Comparison of ENCODE assay signal across 1 cellular context in genomic region chr16:55411231-55411630, GRCh38.
TF ChIP-seq lines count a peak whose summit lies in the region.

No MANE protein-coding gene starts in this region.

TF ChIP-seq in IMR-90, 13 proteins besides CTCF, POLR2A, EP300 and RAD21 (continued from another document):
- no peak for TF ChIP-seq ELK1 (IDR thresholded peaks at IDR 0.05; ENCODE audit: borderline replicate concordance, low read depth, low read length)
- no peak for TF ChIP-seq RCOR1 (IDR thresholded peaks at IDR 0.05; ENCODE audit: insufficient replicate concordance, low read length)
- TF ChIP-seq SMC3 (IDR thresholded peaks at IDR 0.05; ENCODE audit: low read depth, low read length), result no peak
- TF ChIP-seq MAZ (IDR thresholded peaks at IDR 0.05; ENCODE audit: borderline replicate concordance, low read depth, low read length), result no peak
- no peak for TF ChIP-seq MAFK (IDR thresholded peaks at IDR 0.05; ENCODE audit: low read depth, low read length)
- TF ChIP-seq FOS (IDR thresholded peaks at IDR 0.05; ENCODE audit: low read depth, low read length), result no peak
- no peak for TF ChIP-seq CEBPB (IDR thresholded peaks at IDR 0.05; ENCODE audit: low read depth, low read length)
- no peak for TF ChIP-seq BHLHE40 (IDR thresholded peaks at IDR 0.05; ENCODE audit: low read depth, low read length)
- no peak for TF ChIP-seq MXI1 (IDR thresholded peaks at IDR 0.05; ENCODE audit: borderline replicate concordance, low read depth, low read length)
